In genomic region chr2:212078103-212078502, GRCh38 we compare ENCODE assay signal across 13 cellular contexts.
DNase-seq lines count a peak whose midpoint lies in the region; ATAC-seq, FAIRE-seq and TF ChIP-seq lines count a peak whose summit lies in the region.
"Had no signal": no experiment of that assay in that cellular context is flagged by ENCODE, and none has a peak within 500 bp of the region (broad histone marks: within the 10 kb centered on the region; RNA-seq: fewer than 3 reads in every experiment).

No MANE protein-coding gene starts in this region.

- peak; percentile 17 for FAIRE-seq in G401.6 (lab: Jason Lieb, UNC)

- H3K4me1 Mint-ChIP-seq in nephron progenitor cell, result no peaks in the 10 kb centered on the region
- H3K4me1 Mint-ChIP-seq: central memory CD8-positive, alpha-beta T cell; nephron; stimulated activated effector memory CD8-positive, alpha-beta T cell treated with anti-CD3 and anti-CD28 coated beads, Interleukin-12 subunit alpha, Interleukin-12 subunit beta, amount 100 ng/mL, for 72 hours had no signal

- ATAC-seq in GM19035 (IDR thresholded peaks at IDR 0.05; ENCODE audit: unreplicated experiment), result peak; percentile 68
- ATAC-seq in HG02885 (IDR thresholded peaks at IDR 0.05; ENCODE audit: poor library complexity, unreplicated experiment), result peak; percentile 79
- no peak for ATAC-seq in left colon
- ATAC-seq: stimulated activated effector memory CD8-positive, alpha-beta T cell treated with anti-CD3 and anti-CD28 coated beads, Interleukin-12 subunit alpha, Interleukin-12 subunit beta, amount 100 ng/mL, for 72 hours; WTC11 had no signal

- H3K9me3 Mint-ChIP-seq in nephron progenitor cell, result no peaks in the 10 kb centered on the region
- H3K9me3 Mint-ChIP-seq: nephron, WTC11 had no signal

- H3K4me1 ChIP-seq in Loucy (ENCODE audit: insufficient read depth, low read length, poor library complexity, severe bottlenecking), result no peaks in the 10 kb centered on the region

- no peak overlapping the region for H3K4me3 ChIP-seq in Loucy (ENCODE audit: low read length, poor library complexity, severe bottlenecking)

- H3K4me3 Mint-ChIP-seq in nephron progenitor cell, result no peak overlapping the region
- H3K4me3 Mint-ChIP-seq: central memory CD8-positive, alpha-beta T cell; nephron; stimulated activated effector memory CD8-positive, alpha-beta T cell treated with anti-CD3 and anti-CD28 coated beads, Interleukin-12 subunit alpha, Interleukin-12 subunit beta, amount 100 ng/mL, for 72 hours; WTC11 had no signal

- no peaks in the 10 kb centered on the region for H3K36me3 Mint-ChIP-seq in nephron progenitor cell (ENCODE audit: low read depth)
- H3K36me3 Mint-ChIP-seq: stimulated activated effector memory CD8-positive, alpha-beta T cell treated with anti-CD3 and anti-CD28 coated beads, Interleukin-12 subunit alpha, Interleukin-12 subunit beta, amount 100 ng/mL, for 72 hours; WTC11 had no signal

- no peak for DNase-seq in pons (ENCODE audit: low spot score)
- DNase-seq in nephron progenitor cell, result no peak
- DNase-seq in caudate nucleus (lab: John Stamatoyannopoulos, UW), result no peak
- no peak for DNase-seq in left colon
- DNase-seq: GOT3 had no signal

- peak overlapping the region; percentile 20 for H3K4me2 ChIP-seq in Loucy (ENCODE audit: low read depth, low read length, poor library complexity, severe bottlenecking)

- H3K27ac ChIP-seq in caudate nucleus (ENCODE audit: low read depth, low read length), result no peak overlapping the region

- no peak overlapping the region for H3K9ac ChIP-seq in Loucy (ENCODE audit: low read depth, low read length, poor library complexity, severe bottlenecking)

- no peaks in the 10 kb centered on the region for H3K36me3 ChIP-seq in Loucy (ENCODE audit: insufficient read depth, low read length)

- no peaks in the 10 kb centered on the region for H3K9me2 ChIP-seq in Loucy (replicated peaks; ENCODE audit: low read depth, low read length)

- peak overlapping the region; percentile 37; the same call in 1 of the 2 replicates for H2AFZ ChIP-seq in Loucy (ENCODE audit: low read length)

- intact Hi-C loops in left colon (cut with DNase I, micrococcal nuclease), result no loop called here

- no peaks in the 10 kb centered on the region for H3K9me3 ChIP-seq in Loucy (ENCODE audit: insufficient read depth, low read depth, low read length)

- no peaks in the 10 kb centered on the region for H3K79me2 ChIP-seq in Loucy (ENCODE audit: insufficient read depth, low read length)

- no peaks in the 10 kb centered on the region for H3F3A ChIP-seq in Loucy (ENCODE audit: low read depth)

- H3K27ac Mint-ChIP-seq in nephron progenitor cell, result no peak overlapping the region
- H3K27ac Mint-ChIP-seq: nephron; stimulated activated effector memory CD8-positive, alpha-beta T cell treated with anti-CD3 and anti-CD28 coated beads, Interleukin-12 subunit alpha, Interleukin-12 subunit beta, amount 100 ng/mL, for 72 hours; WTC11 had no signal

- TF ChIP-seq CTCF in Loucy (conservative IDR thresholded peaks at IDR 0.05; ENCODE audit: low read length) (no peak), nephron progenitor cell (IDR thresholded peaks at IDR 0.05) (no peak)

- H3K27me3 ChIP-seq in Loucy (ENCODE audit: insufficient read depth, low read length, poor library complexity, severe bottlenecking), result no peaks in the 10 kb centered on the region

- no peaks in the 10 kb centered on the region for H4K20me1 ChIP-seq in Loucy (ENCODE audit: insufficient read depth, low read length, poor library complexity, severe bottlenecking)

- no peaks in the 10 kb centered on the region for H3K27me3 Mint-ChIP-seq in nephron progenitor cell (ENCODE audit: low read depth, poor library complexity)
- H3K27me3 Mint-ChIP-seq: central memory CD8-positive, alpha-beta T cell had no signal
